ENCODE assay signal across 4 cellular contexts in the genomic region with DNA sequence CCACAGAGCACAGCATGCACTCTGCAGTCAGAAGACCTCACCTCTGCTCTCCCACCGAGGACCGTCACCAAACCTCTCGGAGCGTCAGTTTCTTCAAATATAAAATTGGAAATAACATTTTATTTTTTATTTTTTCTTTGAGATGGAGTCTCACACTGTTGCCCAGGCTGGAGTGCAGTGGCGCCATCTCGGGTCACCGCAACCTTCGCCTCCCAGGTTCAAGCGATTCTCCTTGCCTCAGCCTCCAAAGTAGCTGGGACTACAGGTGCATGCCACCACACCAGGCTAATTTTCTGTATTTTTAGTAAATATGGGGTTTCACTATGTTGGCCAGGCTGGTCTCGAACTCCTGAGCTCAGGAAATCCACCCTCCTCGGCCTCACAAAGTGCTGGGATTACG. TPM values are rescaled to one million over a fixed set of nuclear protein-coding genes. Genes with fewer than 3 reads are reported as not detected.
"Had no signal": no experiment of that assay in that cellular context is flagged by ENCODE, and none has a peak within 500 bp of the region (broad histone marks: within the 10 kb centered on the region; RNA-seq: fewer than 3 reads in every experiment).

No MANE protein-coding gene starts in this region.

RNA-seq across cellular contexts. Expression of a gene that starts 6.9 kb away (rescaled TPM):
- total RNA-seq: astrocyte, M059J, PC-3, SK-MEL-5 had no signal
